In the genomic region with DNA sequence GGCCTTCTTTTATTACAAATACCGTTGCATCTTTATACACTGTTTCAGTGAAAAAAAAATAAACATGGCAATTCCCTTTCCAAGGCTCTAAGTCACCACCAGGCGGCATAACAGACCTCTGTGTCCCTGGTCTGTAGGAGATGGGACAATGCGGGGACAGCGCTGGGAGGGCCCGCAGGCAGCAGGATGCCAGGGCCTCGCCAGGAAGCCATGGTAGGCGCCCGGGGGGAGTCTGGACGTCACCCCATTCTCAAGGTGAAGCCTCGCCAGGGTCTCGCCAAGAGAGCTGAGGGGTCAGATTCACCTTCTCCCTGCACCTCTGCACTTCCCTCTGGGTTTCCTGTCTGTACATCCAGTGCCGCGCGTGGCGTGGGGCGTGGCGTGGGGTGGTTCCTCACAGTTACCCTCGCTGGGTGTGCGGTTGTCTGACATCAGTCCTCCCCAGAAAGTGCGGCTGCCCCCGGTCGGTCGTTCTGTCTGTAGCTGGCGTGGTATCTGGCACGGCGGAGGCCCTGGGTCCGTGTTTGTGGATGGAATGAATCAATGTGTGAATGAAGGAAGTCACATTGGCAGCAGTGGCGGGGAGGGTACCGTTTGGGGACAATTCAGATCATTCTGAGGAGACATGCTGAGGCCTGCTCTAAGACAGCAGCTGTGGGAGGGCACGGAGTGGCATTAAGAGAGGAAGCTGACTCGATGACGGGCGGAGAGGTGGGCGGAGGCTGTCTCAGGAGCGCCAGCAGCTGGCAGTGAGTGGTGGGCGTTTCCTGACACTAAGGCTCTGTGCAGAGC, we compare ENCODE assay signal across 1 cellular context.
A peak's percentile ranks its signal among the peaks of the same experiment; 100 is the strongest.
TF ChIP-seq lines count a peak whose summit lies in the region.

No MANE protein-coding gene starts in this region.

TF ChIP-seq in IMR-90, 13 proteins besides CTCF, POLR2A, EP300 and RAD21:
- no peak for TF ChIP-seq MXI1 (IDR thresholded peaks at IDR 0.05; ENCODE audit: borderline replicate concordance, low read depth, low read length)
- TF ChIP-seq NFE2L2 (IDR thresholded peaks at IDR 0.05; ENCODE audit: low read depth, low read length): no peak
- no peak for TF ChIP-seq USF2 (IDR thresholded peaks at IDR 0.05; ENCODE audit: low read depth, low read length)
- no peak for TF ChIP-seq CHD1 (IDR thresholded peaks at IDR 0.05; ENCODE audit: low read depth, low read length)
- no peak for TF ChIP-seq BHLHE40 (IDR thresholded peaks at IDR 0.05; ENCODE audit: low read depth, low read length)
- TF ChIP-seq CEBPB (IDR thresholded peaks at IDR 0.05; ENCODE audit: low read depth, low read length): no peak
- TF ChIP-seq MAZ (IDR thresholded peaks at IDR 0.05; ENCODE audit: borderline replicate concordance, low read depth, low read length): peak; percentile 11; the same call in 1 of the 2 replicates
- TF ChIP-seq RFX5 (IDR thresholded peaks at IDR 0.05; ENCODE audit: low read depth, low read length): no peak
- no peak for TF ChIP-seq RCOR1 (IDR thresholded peaks at IDR 0.05; ENCODE audit: insufficient replicate concordance, low read length)
- TF ChIP-seq ELK1 (IDR thresholded peaks at IDR 0.05; ENCODE audit: borderline replicate concordance, low read depth, low read length): no peak
- peak; percentile 89 for TF ChIP-seq SMC3 (IDR thresholded peaks at IDR 0.05; ENCODE audit: low read depth, low read length)
